In genomic region chr6:4732691-4733315, GRCh38 we compare ENCODE assay signal across 8 cellular contexts. TPM values are rescaled to one million over a fixed set of nuclear protein-coding genes. Genes with fewer than 3 reads are reported as not detected.
DNase-seq lines count a peak whose midpoint lies in the region; ATAC-seq and TF ChIP-seq lines count a peak whose summit lies in the region.

No MANE protein-coding gene starts in this region.

- POLR2A ChIA-PET in A673 (lab: Charles Lee; ENCODE audit: low non-redundant PET) (no interaction called here), MCF 10A (lab: Yijun Ruan, JAX) (interaction anchor here (0.7 to 1.0 kb wide), 3 partner anchors 44 to 374 kb away, joined by 3 to 4 read pairs (median 3); no protein-coding TSS in a partner anchor)

- H3K4me3 ChIP-seq in A673 (ENCODE audit: low read depth, low read length, poor library complexity, severe bottlenecking): no peak overlapping the region
- H3K4me3 ChIP-seq in vagina: peak overlapping the region in 1 of 2 donors; percentile 33

- no peaks in the 10 kb centered on the region for H3K4me1 ChIP-seq in A673 (ENCODE audit: insufficient read depth, low read length, poor library complexity, severe bottlenecking)
- peaks cover 4% of the 10 kb centered on the region for H3K4me1 ChIP-seq in vagina

- TF ChIP-seq CTCF in A673 (conservative IDR thresholded peaks at IDR 0.05; ENCODE audit: low read depth, low read length): no peak
- no peak for TF ChIP-seq CTCF in MCF 10A (IDR thresholded peaks at IDR 0.05; ENCODE audit: unreplicated experiment)
- TF ChIP-seq CTCF in vagina (IDR thresholded peaks at IDR 0.05): no peak

- peak overlapping the region; percentile 68 for H3K27ac Mint-ChIP-seq in MCF 10A (ENCODE audit: low read depth, unreplicated experiment)

- no peaks in the 10 kb centered on the region for H3K27me3 Mint-ChIP-seq in MCF 10A (ENCODE audit: insufficient read depth, unreplicated experiment)

- H3K9me3 ChIP-seq in A673 (ENCODE audit: low read depth, low read length, poor library complexity, severe bottlenecking): no peaks in the 10 kb centered on the region
- H3K9me3 ChIP-seq in vagina: no peaks in the 10 kb centered on the region

- ATAC-seq in left lobe of liver (peak; percentile 59), HG03442 (IDR thresholded peaks at IDR 0.05; ENCODE audit: unreplicated experiment) (no peak)

- no peaks in the 10 kb centered on the region for H3K9me3 Mint-ChIP-seq in MCF 10A (ENCODE audit: unreplicated experiment)

- CTCF ChIA-PET in A673 (lab: Charles Lee): no interaction called here
- CTCF ChIA-PET in MCF 10A (lab: Yijun Ruan, JAX): no interaction called here

- DNase-seq in A673 (ENCODE audit: low spot score) (peak; percentile 71), HuH-7 (ENCODE audit: low spot score) (peak; percentile 17), MCF 10A (ENCODE audit: unreplicated experiment) (peak; percentile 91), left lobe of liver (ENCODE audit: low spot score) (no peak), vagina (ENCODE audit: extremely low spot score in 2 of 2) (no peak), SIG-M5 treated with dmso at 0.1 percent for 504 hours (lab: John Stamatoyannopoulos, UW; ENCODE audit: unreplicated experiment) (no peak), cortex of kidney (lab: John Stamatoyannopoulos, UW) (no peak)

- peaks cover 22% of the 10 kb centered on the region for H3K4me1 Mint-ChIP-seq in MCF 10A (ENCODE audit: insufficient read depth, unreplicated experiment)

- H3K36me3 Mint-ChIP-seq in MCF 10A (ENCODE audit: insufficient read depth, unreplicated experiment): no peaks in the 10 kb centered on the region

- no peak overlapping the region for H3K27ac ChIP-seq in A673 (ENCODE audit: low read depth, low read length, poor library complexity, severe bottlenecking)
- H3K27ac ChIP-seq in vagina: peak overlapping the region; percentile 13

- H3K36me3 ChIP-seq in A673 (ENCODE audit: insufficient read depth, low read length, poor library complexity, severe bottlenecking) (no peaks in the 10 kb centered on the region), vagina (no peaks in the 10 kb centered on the region)

- no peaks in the 10 kb centered on the region for H3K27me3 ChIP-seq in A673 (replicated peaks; ENCODE audit: insufficient read depth, low read depth, low read length, poor library complexity)
- no peaks in the 10 kb centered on the region for H3K27me3 ChIP-seq in vagina

- peak overlapping the region; percentile 67 for H3K4me3 Mint-ChIP-seq in MCF 10A (ENCODE audit: unreplicated experiment)

- intact Hi-C loops in A673 (cut with micrococcal nuclease; ENCODE audit: unreplicated experiment) (no loop called here), MCF 10A (cut with micrococcal nuclease) (loop anchor here (2.0 kb wide), 1 partner anchor 44 kb away; no protein-coding TSS in a partner anchor), vagina (cut with DNase I) (no loop called here)

- TF ChIP-seq POLR2A in vagina (IDR thresholded peaks at IDR 0.05): no peak

- BruUV-seq in A673 (replicated peaks; lab: Mats Ljungman, UMichigan) (no TSS peak), MCF 10A (replicated peaks; lab: Mats Ljungman, UMichigan) (no TSS peak)

RNA-seq across cellular contexts. Expression of gene CDYL, which starts 43.4 kb away (rescaled TPM):
- 57.6 and 66.6 TPM in 2 replicates for total RNA-seq in A673 (2021)
- total RNA-seq in MCF 10A (2022): 48.9 and 56.8 TPM in 2 replicates
- 11.8 TPM for total RNA-seq in left lobe of liver
- 31.9 TPM for total RNA-seq in vagina

Comparison
In these comparisons a context has a peak if more than half of its experiments do, and no peak if none do; other contexts are left out.
1. DNase-seq: peak in A673 (single experiment), HuH-7 (single experiment) and MCF 10A (single experiment); none in left lobe of liver (single experiment), vagina (0 of 2), SIG-M5 treated with dmso at 0.1 percent for 504 hours (single experiment) and cortex of kidney (single experiment).